In genomic region chr7:2830609-2831376, GRCh38 we compare ENCODE assay signal across 19 cellular contexts.
"Had no signal": no experiment of that assay in that cellular context is flagged by ENCODE, and none has a peak within 500 bp of the region (broad histone marks: within the 10 kb centered on the region; RNA-seq: fewer than 3 reads in every experiment).

No MANE protein-coding gene starts in this region.

- H3K9me3 Mint-ChIP-seq: activated naive CD8-positive, alpha-beta T cell treated with anti-CD3 and anti-CD28 coated beads for 36 hours; activated T-cell treated with anti-CD3 and anti-CD28 coated beads, Interleukin-2, amount 50 U/mL, for 4 hours; mesothelial cell of epicardium; neural crest cell had no signal

- ATAC-seq: activated CD8-positive, alpha-beta memory T cell treated with anti-CD3 and anti-CD28 coated beads, Interleukin-2, amount 10 ng/mL, durations not matched to agents 7 days and 5 days; activated T-cell treated with anti-CD3 and anti-CD28 coated beads, Interleukin-2, amount 50 U/mL, for 4 hours; T-helper 17 cell had no signal

- H3K4me3 Mint-ChIP-seq: activated CD8-positive, alpha-beta memory T cell treated with anti-CD3 and anti-CD28 coated beads, Interleukin-2, amount 10 ng/mL, durations not matched to agents 7 days and 5 days; activated naive CD8-positive, alpha-beta T cell treated with anti-CD3 and anti-CD28 coated beads for 36 hours; activated T-cell treated with anti-CD3 and anti-CD28 coated beads, Interleukin-2, amount 50 U/mL, for 4 hours; mesothelial cell of epicardium; neural crest cell; T-helper 17 cell had no signal

- DNase-seq: activated CD4-positive, alpha-beta T cell treated with anti-CD3 and anti-CD28 coated beads, Interleukin-2, amount 50 U/mL, for 1 hour; activated CD4-positive, CD25-positive, alpha-beta regulatory T cell; activated CD8-positive, alpha-beta memory T cell treated with anti-CD3 and anti-CD28 coated beads, Interleukin-2, amount 10 ng/mL, durations not matched to agents 7 days and 5 days; activated effector memory CD4-positive, alpha-beta T cell treated with anti-CD3 and anti-CD28 coated beads, Interleukin-2, amount 50 U/mL, for 16 hours; activated naive CD8-positive, alpha-beta T cell treated with anti-CD3 and anti-CD28 coated beads for 36 hours; activated T-cell treated with anti-CD3 and anti-CD28 coated beads, Interleukin-2, amount 50 U/mL, for 4 hours; anterior cingulate cortex; colonic mucosa; effector CD4-positive, alpha-beta T cell; hippocampal formation; lower lobe of right lung; ovary; stimulated activated CD4-positive, alpha-beta T cell treated with anti-CD3 and anti-CD28 coated beads, Interleukin-15, amount 100 ng/mL, for 24 hours; stomach; T-helper 17 cell; uterus had no signal

- H3K4me3 ChIP-seq: breast epithelium, colonic mucosa, lower lobe of right lung, ovary, stomach, uterus had no signal

- H3K27ac Mint-ChIP-seq: activated CD8-positive, alpha-beta memory T cell treated with anti-CD3 and anti-CD28 coated beads, Interleukin-2, amount 10 ng/mL, durations not matched to agents 7 days and 5 days; activated naive CD8-positive, alpha-beta T cell treated with anti-CD3 and anti-CD28 coated beads for 36 hours; mesothelial cell of epicardium; T-helper 17 cell had no signal

- H3K27me3 Mint-ChIP-seq: activated CD8-positive, alpha-beta memory T cell treated with anti-CD3 and anti-CD28 coated beads, Interleukin-2, amount 10 ng/mL, durations not matched to agents 7 days and 5 days; activated naive CD8-positive, alpha-beta T cell treated with anti-CD3 and anti-CD28 coated beads for 36 hours; T-helper 17 cell had no signal
